In the genomic region with DNA sequence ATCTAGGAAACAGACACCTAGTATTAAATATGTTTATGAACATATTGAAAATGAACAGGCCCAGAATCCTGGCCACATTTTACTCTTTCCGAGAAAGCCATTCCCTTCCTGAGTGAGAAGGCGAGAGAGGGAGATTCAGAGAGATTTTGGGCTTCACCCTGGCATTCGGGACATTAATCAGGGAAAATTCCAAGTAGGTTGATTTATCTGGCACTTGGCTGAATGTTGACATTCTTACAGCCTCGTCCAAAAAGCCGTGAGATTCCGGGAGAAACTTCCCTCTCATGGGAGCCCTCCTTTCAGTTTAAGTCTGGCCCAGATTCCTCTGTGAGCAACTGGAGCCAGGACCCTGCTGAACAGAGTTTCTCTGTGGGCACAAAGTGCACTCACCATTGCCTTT, we compare ENCODE assay signal across 27 cellular contexts.
"Had no signal": no experiment of that assay in that cellular context is flagged by ENCODE, and none has a peak within 500 bp of the region (broad histone marks: within the 10 kb centered on the region; RNA-seq: fewer than 3 reads in every experiment).

No MANE protein-coding gene starts in this region.

- H3K27me3 ChIP-seq: ascending aorta, brain microvascular endothelial cell, gastrocnemius medialis, pancreas, tibial artery had no signal

- H3K9me3 ChIP-seq: ascending aorta, gastrocnemius medialis, pancreas had no signal

- H3K4me1 ChIP-seq: ascending aorta, gastrocnemius medialis, pancreas, tibial artery had no signal

- H3K4me3 Mint-ChIP-seq: activated CD8-positive, alpha-beta T cell treated with anti-CD3 and anti-CD28 coated beads, Interleukin-2, amount 10 ng/mL, durations not matched to agents 7 days and 5 days; activated T-helper 1 cell treated with anti-CD3 and anti-CD28 coated beads, Interleukin-12 subunit alpha, Interleukin-12 subunit beta, Interleukin-2, Interleukin-4 antibody, amounts not matched to agents 30 ng/mL and 10 ng/mL and 1 ng/mL, durations not matched to agents 14 hours and 24 hours and 36 hours; effector memory CD8-positive, alpha-beta T cell; mesothelial cell of epicardium; natural killer cell treated with Interleukin-12 subunit alpha and Interleukin-12 subunit beta and Interleukin-15 and Interleukin-18, amount 100 ng/mL, for 72 hours; T-cell; T-helper 2 cell treated with Interferon-gamma antibody and Interleukin-4, amounts not matched to agents 5 μg/mL and 100 μg/mL, for 36 hours had no signal

- H3K27ac Mint-ChIP-seq: activated CD8-positive, alpha-beta T cell treated with anti-CD3 and anti-CD28 coated beads, Interleukin-2, amount 10 ng/mL, durations not matched to agents 7 days and 5 days; activated naive CD4-positive, alpha-beta T cell treated with anti-CD3 and anti-CD28 coated beads, Interleukin-2, amount 50 U/mL, for 72 hours; activated T-helper 1 cell treated with anti-CD3 and anti-CD28 coated beads, Interleukin-12 subunit alpha, Interleukin-12 subunit beta, Interleukin-2, Interleukin-4 antibody, amounts not matched to agents 30 ng/mL and 10 ng/mL and 1 ng/mL, durations not matched to agents 14 hours and 24 hours and 36 hours; effector memory CD8-positive, alpha-beta T cell; mesothelial cell of epicardium; natural killer cell treated with Interleukin-12 subunit alpha and Interleukin-12 subunit beta and Interleukin-15 and Interleukin-18, amount 100 ng/mL, for 72 hours; T-cell; T-helper 2 cell treated with Interferon-gamma antibody and Interleukin-4, amounts not matched to agents 5 μg/mL and 100 μg/mL, for 36 hours had no signal

- DNase-seq: activated CD4-positive, alpha-beta T cell treated with anti-CD3 and anti-CD28 coated beads for 1 hour; activated CD4-positive, alpha-beta T cell treated with anti-CD3 and anti-CD28 coated beads, Interleukin-2, amount 50 U/mL, for 1 hour; activated CD8-positive, alpha-beta T cell treated with anti-CD3 and anti-CD28 coated beads, Interleukin-2, amount 10 ng/mL, durations not matched to agents 7 days and 5 days; activated gamma-delta T cell treated with Interleukin-2 at 50 U/mL for 16 hours; brain microvascular endothelial cell; central memory CD4-positive, alpha-beta T cell; dorsolateral prefrontal cortex; effector memory CD8-positive, alpha-beta T cell; gastrocnemius medialis; islet precursor cell; left colon; pancreas; stimulated activated CD4-positive, alpha-beta T cell treated with anti-CD3 and anti-CD28 coated beads, Interleukin-4, amount 100 ng/mL, for 24 hours; stimulated activated naive CD8-positive, alpha-beta T cell treated with anti-CD3 and anti-CD28 coated beads, Interleukin-15, Interleukin-2, amounts not matched to agents 100 U/mL and 50 U/mL, for 24 hours; T-cell; tibial artery had no signal

- H3K36me3 Mint-ChIP-seq: T-cell had no signal

- H3K4me3 ChIP-seq: ascending aorta, dorsolateral prefrontal cortex, gastrocnemius medialis, lung, pancreas, tibial artery had no signal

- H3K27ac ChIP-seq: ascending aorta, brain microvascular endothelial cell, gastrocnemius medialis, pancreas, tibial artery had no signal

- H3K4me1 Mint-ChIP-seq: mesothelial cell of epicardium, T-cell had no signal

- H3K27me3 Mint-ChIP-seq: natural killer cell treated with Interleukin-12 subunit alpha and Interleukin-12 subunit beta and Interleukin-15 and Interleukin-18, amount 100 ng/mL, for 72 hours; T-cell had no signal

- ATAC-seq: activated CD8-positive, alpha-beta T cell treated with anti-CD3 and anti-CD28 coated beads, Interleukin-2, amount 10 ng/mL, durations not matched to agents 7 days and 5 days; activated naive CD4-positive, alpha-beta T cell treated with anti-CD3 and anti-CD28 coated beads, Interleukin-2, amount 50 U/mL, for 72 hours; effector memory CD8-positive, alpha-beta T cell; esophagus mucosa; gastrocnemius medialis; left colon; natural killer cell treated with Interleukin-12 subunit alpha and Interleukin-12 subunit beta and Interleukin-15 and Interleukin-18, amount 100 ng/mL, for 72 hours; pancreas; stimulated activated naive CD8-positive, alpha-beta T cell treated with anti-CD3 and anti-CD28 coated beads, Interleukin-15, Interleukin-2, amounts not matched to agents 100 U/mL and 50 U/mL, for 24 hours; T-cell had no signal

- FAIRE-seq: colon, endothelial cell of umbilical vein, pancreas, urothelium cell line had no signal

- H3K36me3 ChIP-seq: ascending aorta, brain microvascular endothelial cell, gastrocnemius medialis, pancreas, tibial artery had no signal
